ENCODE assay signal across 12 cellular contexts in genomic region chr12:95200128-95200973, GRCh38. TPM values are rescaled to one million over a fixed set of nuclear protein-coding genes. Genes with fewer than 3 reads are reported as not detected.
DNase-seq lines count a peak whose midpoint lies in the region; ATAC-seq and TF ChIP-seq lines count a peak whose summit lies in the region.
"Had no signal": no experiment of that assay in that cellular context is flagged by ENCODE, and none has a peak within 500 bp of the region (broad histone marks: within the 10 kb centered on the region; RNA-seq: fewer than 3 reads in every experiment).

No MANE protein-coding gene starts in this region.

- H3K27me3 ChIP-seq in RWPE2 (ENCODE audit: insufficient read depth, poor library complexity, severe bottlenecking) (no peaks in the 10 kb centered on the region), esophagus (ENCODE audit: control insufficient read depth in 1 of 2, insufficient read depth in 2 of 2, low read length in 2 of 2) (no peaks in the 10 kb centered on the region), prostate gland (replicated peaks; ENCODE audit: insufficient read depth) (no peaks in the 10 kb centered on the region)
- H3K27me3 ChIP-seq in naive thymus-derived CD4-positive, alpha-beta T cell (ENCODE audit: control insufficient read depth in 2 of 2, insufficient read depth in 2 of 2, low read length in 2 of 2): no peaks in the 10 kb centered on the region

- POLR2A ChIA-PET in naive thymus-derived CD4-positive, alpha-beta T cell (lab: Charles Lee): no interaction called here

- ATAC-seq in RWPE2 (ENCODE audit: low read depth) (no peak), GM21825 (IDR thresholded peaks at IDR 0.05; ENCODE audit: unreplicated experiment) (no peak)
- ATAC-seq in naive thymus-derived CD4-positive, alpha-beta T cell: no peak
- ATAC-seq: activated CD8-positive, alpha-beta T cell treated with anti-CD3 and anti-CD28 coated beads for 36 hours; naive thymus-derived CD8-positive, alpha-beta T cell had no signal

- H3K4me3 ChIP-seq in GM12864 (ENCODE audit: low read depth, low read length) (peak overlapping the region; percentile 35), RWPE2 (ENCODE audit: severe bottlenecking) (peak overlapping the region; percentile 13), esophagus (ENCODE audit: low read depth in 1 of 2, low read length in 2 of 2) (no peak overlapping the region), prostate gland (no peak overlapping the region)
- H3K4me3 ChIP-seq in naive thymus-derived CD4-positive, alpha-beta T cell (ENCODE audit: low read length): no peak overlapping the region

- H3K4me1 ChIP-seq in RWPE2 (ENCODE audit: insufficient read depth, poor library complexity, severe bottlenecking) (peaks cover 65% of the 10 kb centered on the region), esophagus (ENCODE audit: control insufficient read depth in 2 of 2, insufficient read depth in 2 of 2, low read length in 1 of 2) (peaks cover 0 to 2% of the 10 kb centered on the region in 2 donors), prostate gland (replicated peaks) (no peaks in the 10 kb centered on the region)
- no peaks in the 10 kb centered on the region for H3K4me1 ChIP-seq in naive thymus-derived CD4-positive, alpha-beta T cell (ENCODE audit: control insufficient read depth in 2 of 2, insufficient read depth in 2 of 2, low read length in 2 of 2)

- TF ChIP-seq POLR2A in prostate gland (IDR thresholded peaks at IDR 0.05): no peak

- peak overlapping the region; percentile 100 for H3K27ac ChIP-seq in RWPE2 (ENCODE audit: poor library complexity, severe bottlenecking)
- H3K27ac ChIP-seq in esophagus (ENCODE audit: low read depth in 2 of 2, low read length in 1 of 2): peak overlapping the region; percentile 61 to 69
- peak overlapping the region; percentile 33 to 35 for H3K27ac ChIP-seq in prostate gland
- H3K27ac ChIP-seq in naive thymus-derived CD4-positive, alpha-beta T cell (ENCODE audit: low read depth, low read length): no peak overlapping the region
- H3K27ac ChIP-seq: C4-2B had no signal

- 42% methylated on average over 6 of the region's 6 CpGs for WGBS in esophagus, 2 donors
- WGBS in prostate gland: 32% methylated on average over 6 of the region's 6 CpGs

- no peak for TF ChIP-seq CTCF in GM12864 (IDR thresholded peaks at IDR 0.05; ENCODE audit: low read depth, low read length, missing control alignments)
- no peak for TF ChIP-seq CTCF in RWPE2 (IDR thresholded peaks at IDR 0.05; ENCODE audit: poor library complexity, severe bottlenecking)
- no peak for TF ChIP-seq CTCF in prostate gland (IDR thresholded peaks at IDR 0.05)

- H3K27ac Mint-ChIP-seq in naive thymus-derived CD4-positive, alpha-beta T cell: no peak overlapping the region
- H3K27ac Mint-ChIP-seq: activated CD8-positive, alpha-beta T cell treated with anti-CD3 and anti-CD28 coated beads for 36 hours had no signal

- DNase-seq in GM12864 (ENCODE audit: low read depth): no peak
- no peak for DNase-seq in RWPE2 (ENCODE audit: low spot score)
- DNase-seq in prostate gland (ENCODE audit: low spot score): no peak
- DNase-seq in putamen (ENCODE audit: low spot score): no peak
- DNase-seq in mucosa of gallbladder (ENCODE audit: low spot score): no peak
- no peak for DNase-seq in naive thymus-derived CD4-positive, alpha-beta T cell
- DNase-seq: activated CD8-positive, alpha-beta T cell treated with anti-CD3 and anti-CD28 coated beads for 36 hours; naive thymus-derived CD8-positive, alpha-beta T cell; SIG-M5 had no signal

- intact Hi-C loops in prostate gland (cut with DNase I): no loop called here
- intact Hi-C loops in naive thymus-derived CD4-positive, alpha-beta T cell (cut with micrococcal nuclease): no loop called here

- peaks cover 2 to 36% (median 15%) of the 10 kb centered on the region in 7 donors for H3K4me1 Mint-ChIP-seq in naive thymus-derived CD4-positive, alpha-beta T cell

- H3K9me3 ChIP-seq in RWPE2 (ENCODE audit: severe bottlenecking) (no peaks in the 10 kb centered on the region), esophagus (ENCODE audit: control insufficient read depth in 2 of 2, insufficient read depth in 1 of 2, low read depth in 1 of 2, low read length in 1 of 2) (no peaks in the 10 kb centered on the region), prostate gland (no peaks in the 10 kb centered on the region)
- no peaks in the 10 kb centered on the region for H3K9me3 ChIP-seq in naive thymus-derived CD4-positive, alpha-beta T cell (ENCODE audit: control insufficient read depth in 2 of 3, low read length in 3 of 3)

- peaks cover 0 to 1% (median 0%) of the 10 kb centered on the region in 11 donors for H3K9me3 Mint-ChIP-seq in naive thymus-derived CD4-positive, alpha-beta T cell
- H3K9me3 Mint-ChIP-seq: activated CD8-positive, alpha-beta T cell treated with anti-CD3 and anti-CD28 coated beads for 36 hours; naive thymus-derived CD8-positive, alpha-beta T cell had no signal

- H3K27me3 Mint-ChIP-seq in naive thymus-derived CD4-positive, alpha-beta T cell: no peaks in the 10 kb centered on the region
- H3K27me3 Mint-ChIP-seq: activated CD8-positive, alpha-beta T cell treated with anti-CD3 and anti-CD28 coated beads for 36 hours; naive thymus-derived CD8-positive, alpha-beta T cell had no signal

- H3K36me3 Mint-ChIP-seq in naive thymus-derived CD4-positive, alpha-beta T cell: no peaks in the 10 kb centered on the region
- H3K36me3 Mint-ChIP-seq: naive thymus-derived CD8-positive, alpha-beta T cell had no signal

- H3K4me3 Mint-ChIP-seq in naive thymus-derived CD4-positive, alpha-beta T cell: no peak overlapping the region
- H3K4me3 Mint-ChIP-seq: activated CD8-positive, alpha-beta T cell treated with anti-CD3 and anti-CD28 coated beads for 36 hours; naive thymus-derived CD8-positive, alpha-beta T cell had no signal

- peaks cover 7% of the 10 kb centered on the region for H3K36me3 ChIP-seq in RWPE2 (ENCODE audit: low read depth)
- no peaks in the 10 kb centered on the region for H3K36me3 ChIP-seq in esophagus (ENCODE audit: control insufficient read depth in 2 of 2, insufficient read depth in 2 of 2, low read length in 1 of 2)
- no peaks in the 10 kb centered on the region for H3K36me3 ChIP-seq in prostate gland
- no peaks in the 10 kb centered on the region for H3K36me3 ChIP-seq in naive thymus-derived CD4-positive, alpha-beta T cell (ENCODE audit: control insufficient read depth in 2 of 3, insufficient read depth in 3 of 3, low read length in 3 of 3)

- CTCF ChIA-PET in naive thymus-derived CD4-positive, alpha-beta T cell (lab: Charles Lee): no interaction called here

RNA-seq across cellular contexts. Expression of gene FGD6, which starts 16.9 kb away (rescaled TPM):
- 1 to 10 TPM; 2.2 to 2.3 TPM for polyA plus RNA-seq in esophagus
- total RNA-seq in prostate gland (10 to 100 TPM in 1 of 2 donors, 1 to 10 TPM in 1; 9.9 to 13.9 TPM), mucosa of gallbladder (15.4 TPM)
- total RNA-seq in naive thymus-derived CD4-positive, alpha-beta T cell: 1 to 10 TPM in 3 of 5 experiments, under 1 TPM in 2; 0.70 to 8.6 (median 1.1) TPM
- 1 to 10 TPM in 1 of 2 donors, under 1 TPM in 1; 0.35 to 1.1 TPM for polyA plus RNA-seq in naive thymus-derived CD4-positive, alpha-beta T cell

RNA-seq across cellular contexts. Expression of gene VEZT, which starts 17.3 kb away (rescaled TPM):
- 10 to 100 TPM; 22.7 to 23.9 TPM for polyA plus RNA-seq in esophagus
- total RNA-seq in prostate gland (10 to 100 TPM; 37.4 to 81.6 TPM), mucosa of gallbladder (57.5 TPM)
- total RNA-seq in naive thymus-derived CD4-positive, alpha-beta T cell: 10 to 100 TPM; 37.2 to 48.8 (median 44.2) TPM
- polyA plus RNA-seq in naive thymus-derived CD4-positive, alpha-beta T cell: 10 to 100 TPM; 23.2 to 26.9 TPM

Comparison
In these comparisons a context has a peak if more than half of its experiments do, and no peak if none do; other contexts are left out.
1. H3K4me3 ChIP-seq: peak in GM12864 (single experiment) and RWPE2 (single experiment); none in esophagus (0 of 2), prostate gland (0 of 2) and naive thymus-derived CD4-positive, alpha-beta T cell (single experiment).